22 cellular contexts compared by ENCODE assay signal in the genomic region with DNA sequence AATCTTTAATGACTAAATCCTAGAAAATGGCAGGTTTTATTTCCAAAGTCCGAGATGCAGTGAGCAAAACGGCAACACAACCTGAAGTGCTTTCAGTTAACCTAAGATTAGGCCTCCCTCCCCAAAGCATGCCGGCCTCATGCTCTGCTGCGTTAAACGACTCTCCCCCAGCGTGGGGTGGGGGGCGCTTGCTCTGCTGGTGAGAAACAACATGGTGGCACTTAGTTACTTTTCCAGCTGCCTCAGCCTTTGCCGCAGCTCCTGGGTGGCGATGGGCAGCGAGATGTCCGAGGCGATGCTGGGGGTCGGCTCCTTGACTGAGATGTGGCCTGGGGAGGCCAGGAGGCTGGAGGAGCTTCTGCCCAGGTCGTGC. TPM values are rescaled to one million over a fixed set of nuclear protein-coding genes. Genes with fewer than 3 reads are reported as not detected.
DNase-seq lines count a peak whose midpoint lies in the region; ATAC-seq and TF ChIP-seq lines count a peak whose summit lies in the region.
"Had no signal": no experiment of that assay in that cellular context is flagged by ENCODE, and none has a peak within 500 bp of the region (broad histone marks: within the 10 kb centered on the region; RNA-seq: fewer than 3 reads in every experiment).

No MANE protein-coding gene starts in this region.

- no peak for ATAC-seq in RWPE2 (ENCODE audit: low read depth)
- ATAC-seq: effector memory CD8-positive, alpha-beta T cell; naive thymus-derived CD8-positive, alpha-beta T cell had no signal

- DNase-seq in RWPE2 (ENCODE audit: low spot score) (no peak), fibroblast of lung (ENCODE audit: low read depth in 2 of 2) (no peak), HEK293T (ENCODE audit: extremely low spot score) (no peak), COLO668 (lab: John Stamatoyannopoulos, UW; ENCODE audit: unreplicated experiment) (no peak), iPS-NIHi11 (ENCODE audit: low spot score) (no peak), hypothalamus (lab: John Stamatoyannopoulos, UW) (no peak)
- DNase-seq: activated CD4-positive, alpha-beta T cell treated with anti-CD3 and anti-CD28 coated beads for 36 hours; activated CD8-positive, alpha-beta memory T cell treated with anti-CD3 and anti-CD28 coated beads, Interleukin-2, amount 50 U/mL, for 48 hours; activated gamma-delta T cell treated with Interleukin-2 at 50 U/mL for 16 hours; Calu3; effector memory CD8-positive, alpha-beta T cell; KG1; kidney; naive thymus-derived CD8-positive, alpha-beta T cell; NCI-H2029 treated with DMSO at 0.1 percent for 48 hours; NCI-H446; RPMI8226; spleen; stimulated activated CD8-positive, alpha-beta memory T cell treated with anti-CD3 and anti-CD28 coated beads, Interleukin-4, amount 100 ng/mL, for 48 hours; SW 1271 had no signal

- no peaks in the 10 kb centered on the region for H4K20me1 ChIP-seq in fibroblast of lung (ENCODE audit: control insufficient read depth, extremely low read depth, insufficient read depth, low read length)

- H3K9me3 ChIP-seq in RWPE2 (ENCODE audit: severe bottlenecking) = no peaks in the 10 kb centered on the region
- no peaks in the 10 kb centered on the region for H3K9me3 ChIP-seq in fibroblast of lung (ENCODE audit: control insufficient read depth, insufficient read depth, low read depth, low read length)
- no peaks in the 10 kb centered on the region for H3K9me3 ChIP-seq in skeletal muscle satellite cell (replicated peaks; ENCODE audit: low read length)
- H3K9me3 ChIP-seq: spleen had no signal

- H3K4me3 ChIP-seq in RWPE2 (ENCODE audit: severe bottlenecking) = no peak overlapping the region
- H3K4me3 ChIP-seq in fibroblast of lung (replicated peaks in 1 of 4; ENCODE audit: control extremely low read depth in 1 of 4, insufficient read depth in 1 of 4, low read depth in 3 of 4, low read length in 4 of 4) = no peak overlapping the region
- H3K4me3 ChIP-seq in skeletal muscle satellite cell (ENCODE audit: low read length) = no peak overlapping the region
- H3K4me3 ChIP-seq: spleen had no signal

- no peak overlapping the region for H2AFZ ChIP-seq in fibroblast of lung (ENCODE audit: low read length)

- no peak overlapping the region for H3K9ac ChIP-seq in fibroblast of lung (ENCODE audit: insufficient read depth, low read length)
- peak overlapping the region; percentile 10 for H3K9ac ChIP-seq in skeletal muscle satellite cell (ENCODE audit: low read depth, low read length)

- POLR2A ChIA-PET in HEK293T (lab: Yijun Ruan, JAX) = no interaction called here

- H3K4me1 ChIP-seq in RWPE2 (ENCODE audit: insufficient read depth, poor library complexity, severe bottlenecking) = peaks cover 11% of the 10 kb centered on the region
- H3K4me1 ChIP-seq in fibroblast of lung (ENCODE audit: control insufficient read depth, extremely low read depth, insufficient read depth, low read length) = peaks cover 11% of the 10 kb centered on the region
- H3K4me1 ChIP-seq in skeletal muscle satellite cell (ENCODE audit: control insufficient read depth, insufficient read depth, low read length) = peaks cover 23% of the 10 kb centered on the region

- peaks cover 89% of the 10 kb centered on the region for H3K36me3 ChIP-seq in RWPE2 (ENCODE audit: low read depth)
- peaks cover 20% of the 10 kb centered on the region for H3K36me3 ChIP-seq in fibroblast of lung (ENCODE audit: control insufficient read depth, insufficient read depth, low read length)
- H3K36me3 ChIP-seq in skeletal muscle satellite cell (ENCODE audit: insufficient read depth, low read length) = peaks cover 59% of the 10 kb centered on the region

- H3K27me3 ChIP-seq in RWPE2 (ENCODE audit: insufficient read depth, poor library complexity, severe bottlenecking) (no peaks in the 10 kb centered on the region), fibroblast of lung (ENCODE audit: control insufficient read depth, insufficient read depth, low read length) (no peaks in the 10 kb centered on the region), skeletal muscle satellite cell (ENCODE audit: control insufficient read depth, insufficient read depth, low read length) (no peaks in the 10 kb centered on the region)
- H3K27me3 ChIP-seq: spleen had no signal

- H3K4me2 ChIP-seq in fibroblast of lung (ENCODE audit: extremely low read depth, insufficient read depth, low read length) (no peak overlapping the region), skeletal muscle satellite cell (ENCODE audit: low read length) (no peak overlapping the region)

- TF ChIP-seq CTCF in C4-2B (conservative IDR thresholded peaks at IDR 0.05) (no peak), RWPE2 (IDR thresholded peaks at IDR 0.05; ENCODE audit: poor library complexity, severe bottlenecking) (no peak), fibroblast of lung (conservative IDR thresholded peaks at IDR 0.05 in 1 of 2, IDR thresholded peaks at IDR 0.05 in 1 of 2; ENCODE audit: low read depth in 1 of 2, low read length in 2 of 2) (no peak)

- H3K27ac ChIP-seq in C4-2B (peak overlapping the region; percentile 44), RWPE2 (ENCODE audit: poor library complexity, severe bottlenecking) (peak overlapping the region; percentile 86), fibroblast of lung (ENCODE audit: insufficient read depth, low read length) (peak overlapping the region; percentile 42)
- H3K27ac ChIP-seq: spleen had no signal

- CTCF ChIA-PET in HEK293T (lab: Yijun Ruan, JAX) = interaction anchor here (1.9 kb wide), 1 partner anchor 7 kb away, joined by 4 read pairs; no protein-coding TSS in a partner anchor

- no peaks in the 10 kb centered on the region for H3K79me2 ChIP-seq in fibroblast of lung (ENCODE audit: control insufficient read depth, insufficient read depth, low read length)

TF ChIP-seq in HEK293T, 16 proteins besides CTCF, POLR2A, EP300 and RAD21:
- no peak for TF ChIP-seq LEF1 (IDR thresholded peaks at IDR 0.05; ENCODE audit: borderline replicate concordance)

RNA-seq across cellular contexts. Expression of a gene that starts 36.7 kb away (rescaled TPM):
- total RNA-seq in fibroblast of lung = 5.4 and 10.9 TPM in 2 replicates
- 18.7 and 38.9 TPM in 2 replicates for polyA plus RNA-seq in fibroblast of lung
- polyA plus RNA-seq in fibroblast of lung (2012) = 14.3 and 36.7 TPM in 2 replicates
- 15.2 and 34.1 TPM in 2 replicates for polyA minus RNA-seq in fibroblast of lung (ENCODE audit: low replicate concordance)
- 16.7 and 20.1 TPM in 2 replicates for total RNA-seq in skeletal muscle satellite cell (2012; rRNA removed)
